ENCODE assay signal across 1 cellular context in the genomic region with DNA sequence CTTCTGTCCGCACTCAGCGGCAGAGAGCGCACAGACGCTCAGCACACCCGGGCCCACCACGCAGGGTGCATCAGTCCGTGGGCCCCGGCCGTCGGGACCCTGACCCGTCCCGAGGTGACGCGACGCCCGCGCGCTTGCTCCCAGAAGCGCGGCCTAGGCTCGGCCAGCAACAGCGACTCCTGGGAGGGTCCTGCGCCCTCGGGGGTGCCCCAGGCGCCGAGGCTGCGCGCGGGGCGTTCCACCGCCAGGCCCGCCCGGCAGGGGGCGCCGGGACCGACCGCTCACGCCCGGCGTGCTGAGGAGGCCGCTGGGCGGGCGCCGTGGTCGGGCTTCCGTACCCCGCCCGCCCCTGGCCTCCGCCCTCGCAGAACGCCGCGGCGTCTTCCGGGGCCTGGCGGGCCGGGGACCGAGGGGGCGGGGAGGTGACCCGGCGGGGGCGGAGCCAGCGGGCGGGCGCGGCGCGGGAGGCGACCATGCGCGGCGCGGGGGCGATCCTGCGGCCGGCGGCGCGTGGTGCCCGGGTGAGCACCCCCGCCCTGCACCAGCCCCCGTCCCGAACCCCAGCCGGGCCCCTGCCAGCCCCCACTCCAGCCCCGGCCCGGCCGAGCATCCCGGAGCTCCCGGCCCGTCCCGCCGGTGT.
TF ChIP-seq lines count a peak whose summit lies in the region.

A gene with protein sequence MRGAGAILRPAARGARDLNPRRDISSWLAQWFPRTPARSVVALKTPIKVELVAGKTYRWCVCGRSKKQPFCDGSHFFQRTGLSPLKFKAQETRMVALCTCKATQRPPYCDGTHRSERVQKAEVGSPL (plus strand): TSS at position 456 of the 640 bp plus-strand sequence. CDS start 18 bp downstream, at position 474.

TF ChIP-seq in GM12878, 131 proteins besides CTCF, POLR2A, EP300 and RAD21 (continued from another document and continues in another):
- TF ChIP-seq SIN3A (IDR thresholded peaks at IDR 0.05; ENCODE audit: low read depth, low read length) (no peak; the same call in 1 of the 2 replicates), PKNOX1 (IDR thresholded peaks at IDR 0.05) (no peak), KDM1A (IDR thresholded peaks at IDR 0.05; ENCODE audit: borderline replicate concordance) (no peak), RAD51 (IDR thresholded peaks at IDR 0.05) (no peak), CREB1 (IDR thresholded peaks at IDR 0.05; ENCODE audit: low read depth) (0 out of 2 replicates have a peak, but pooled peaks have one; percentile 55), RELA (IDR thresholded peaks at IDR 0.05; ENCODE audit: borderline replicate concordance, partially characterized antibody) (peak; percentile 73), BHLHE40 (IDR thresholded peaks at IDR 0.05; ENCODE audit: borderline replicate concordance in 1 of 2, low read depth in 2 of 2, low read length in 1 of 2) (peak; percentile 84 to 95; a peak in 3 of 4 replicates), ZNF384 (IDR thresholded peaks at IDR 0.05; ENCODE audit: borderline replicate concordance, low read depth, low read length) (0 out of 2 replicates have a peak, but pooled peaks have one; percentile 28), DPF2 (IDR thresholded peaks at IDR 0.05) (peak; percentile 88), BACH1 (IDR thresholded peaks at IDR 0.05; ENCODE audit: borderline replicate concordance) (peak; percentile 94), CREM (IDR thresholded peaks at IDR 0.05; ENCODE audit: low read depth) (no peak), CUX1 (IDR thresholded peaks at IDR 0.05; ENCODE audit: insufficient replicate concordance, low read depth, low read length) (no peak), POLR2AphosphoS2 (IDR thresholded peaks at IDR 0.05; ENCODE audit: low read depth, low read length) (peak; percentile 75; the same call in 1 of the 2 replicates), IKZF1 (conservative IDR thresholded peaks at IDR 0.05) (peak; percentile 69), PAX5 (IDR thresholded peaks at IDR 0.05; ENCODE audit: borderline replicate concordance, low read depth, low read length) (0 out of 2 replicates have a peak, but pooled peaks have one; percentile 8), JUNB (IDR thresholded peaks at IDR 0.05) (no peak), BCL11A (IDR thresholded peaks at IDR 0.05; ENCODE audit: low read depth, low read length) (no peak), ATF3 (IDR thresholded peaks at IDR 0.05; ENCODE audit: borderline replicate concordance, extremely low read depth, low read depth, low read length) (no peak), YY1 (IDR thresholded peaks at IDR 0.05; ENCODE audit: low read depth, low read length) (peak; percentile 69), BRCA1 (IDR thresholded peaks at IDR 0.05; ENCODE audit: low read depth, low read length) (no peak), ESRRA (IDR thresholded peaks at IDR 0.05; ENCODE audit: low read length) (no peak), CEBPB (IDR thresholded peaks at IDR 0.05; ENCODE audit: borderline replicate concordance in 1 of 2, low read depth in 2 of 2, low read length in 2 of 2) (no peak), ZBTB4 (CRISPR knock-in tag; IDR thresholded peaks at IDR 0.05) (no peak), IRF4 (IDR thresholded peaks at IDR 0.05; ENCODE audit: low read depth, low read length) (no peak), GABPA (IDR thresholded peaks at IDR 0.05; ENCODE audit: low read depth) (no peak), FOS (IDR thresholded peaks at IDR 0.05; ENCODE audit: borderline replicate concordance, extremely low read depth, insufficient read length) (no peak), ATF7 (IDR thresholded peaks at IDR 0.05; ENCODE audit: low read depth) (no peak), ETV6 (conservative IDR thresholded peaks at IDR 0.05 in 1 of 2, IDR thresholded peaks at IDR 0.05 in 1 of 2; ENCODE audit: borderline replicate concordance in 1 of 2, low read depth in 1 of 2) (peak in 1 of 2 experiments; percentile 45; a peak in 1 of 4 replicates), SMAD1 (IDR thresholded peaks at IDR 0.05; ENCODE audit: low read depth, partially characterized antibody) (no peak), MEF2B (IDR thresholded peaks at IDR 0.05; ENCODE audit: partially characterized antibody, poor library complexity, severe bottlenecking) (no peak), BCLAF1 (IDR thresholded peaks at IDR 0.05) (peak; percentile 53; the same call in 1 of the 2 replicates), CHD2 (IDR thresholded peaks at IDR 0.05; ENCODE audit: borderline replicate concordance, low read depth, low read length) (0 out of 2 replicates have a peak, but pooled peaks have one; percentile 12), HCFC1 (IDR thresholded peaks at IDR 0.05; ENCODE audit: low read length) (peak; percentile 46; the same call in 1 of the 2 replicates)
- TF ChIP-seq, protein P1, sequence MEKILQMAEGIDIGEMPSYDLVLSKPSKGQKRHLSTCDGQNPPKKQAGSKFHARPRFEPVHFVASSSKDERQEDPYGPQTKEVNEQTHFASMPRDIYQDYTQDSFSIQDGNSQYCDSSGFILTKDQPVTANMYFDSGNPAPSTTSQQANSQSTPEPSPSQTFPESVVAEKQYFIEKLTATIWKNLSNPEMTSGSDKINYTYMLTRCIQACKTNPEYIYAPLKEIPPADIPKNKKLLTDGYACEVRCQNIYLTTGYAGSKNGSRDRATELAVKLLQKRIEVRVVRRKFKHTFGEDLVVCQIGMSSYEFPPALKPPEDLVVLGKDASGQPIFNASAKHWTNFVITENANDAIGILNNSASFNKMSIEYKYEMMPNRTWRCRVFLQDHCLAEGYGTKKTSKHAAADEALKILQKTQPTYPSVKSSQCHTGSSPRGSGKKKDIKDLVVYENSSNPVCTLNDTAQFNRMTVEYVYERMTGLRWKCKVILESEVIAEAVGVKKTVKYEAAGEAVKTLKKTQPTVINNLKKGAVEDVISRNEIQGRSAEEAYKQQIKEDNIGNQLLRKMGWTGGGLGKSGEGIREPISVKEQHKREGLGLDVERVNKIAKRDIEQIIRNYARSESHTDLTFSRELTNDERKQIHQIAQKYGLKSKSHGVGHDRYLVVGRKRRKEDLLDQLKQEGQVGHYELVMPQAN (conservative IDR thresholded peaks at IDR 0.05) = no peak; the same call in none of the 2 replicates
- TF ChIP-seq, protein P2, sequence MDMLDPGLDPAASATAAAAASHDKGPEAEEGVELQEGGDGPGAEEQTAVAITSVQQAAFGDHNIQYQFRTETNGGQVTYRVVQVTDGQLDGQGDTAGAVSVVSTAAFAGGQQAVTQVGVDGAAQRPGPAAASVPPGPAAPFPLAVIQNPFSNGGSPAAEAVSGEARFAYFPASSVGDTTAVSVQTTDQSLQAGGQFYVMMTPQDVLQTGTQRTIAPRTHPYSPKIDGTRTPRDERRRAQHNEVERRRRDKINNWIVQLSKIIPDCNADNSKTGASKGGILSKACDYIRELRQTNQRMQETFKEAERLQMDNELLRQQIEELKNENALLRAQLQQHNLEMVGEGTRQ (IDR thresholded peaks at IDR 0.05; ENCODE audit: borderline replicate concordance, low read depth, low read length) = no peak
